10 cellular contexts compared by ENCODE assay signal in the genomic region with DNA sequence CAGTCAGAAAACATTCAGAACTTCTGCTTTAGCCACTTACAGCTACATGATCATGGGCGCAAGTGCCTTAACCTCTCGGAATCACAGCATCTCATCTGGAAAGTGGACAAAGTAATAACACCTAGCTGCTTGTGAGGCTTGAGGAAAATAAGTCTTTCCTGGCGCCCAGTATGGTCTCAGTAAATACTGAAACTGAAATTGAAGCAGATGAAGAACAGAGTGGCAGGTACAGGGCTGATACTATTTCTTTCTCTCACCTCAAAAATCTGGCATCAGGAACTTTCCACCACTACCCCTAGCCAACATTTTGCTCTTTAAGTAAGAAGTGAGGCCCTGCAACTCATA.
DNase-seq lines count a peak whose midpoint lies in the region; ATAC-seq and TF ChIP-seq lines count a peak whose summit lies in the region.
"Had no signal": no experiment of that assay in that cellular context is flagged by ENCODE, and none has a peak within 500 bp of the region (broad histone marks: within the 10 kb centered on the region; RNA-seq: fewer than 3 reads in every experiment).

No MANE protein-coding gene starts in this region.

- H3K14ac ChIP-seq in neuronal stem cell (ENCODE audit: low read length), result no peak overlapping the region

- H2BK12ac ChIP-seq in neuronal stem cell (ENCODE audit: low read length), result no peak overlapping the region

- ATAC-seq in DND-41 (ENCODE audit: insufficient read depth, low read depth) (no peak), left lobe of liver (no peak)

- H3K4me3 ChIP-seq in DND-41 (ENCODE audit: low read depth in 1 of 2, low read length in 2 of 2), result no peak overlapping the region
- H3K4me3 ChIP-seq in OCI-LY3 (ENCODE audit: low read length), result peak overlapping the region; percentile 74
- H3K4me3 ChIP-seq in coronary artery, result peak overlapping the region; percentile 61
- H3K4me3 ChIP-seq in neuronal stem cell (ENCODE audit: low read length in 2 of 2), result no peak overlapping the region

- H3K9me3 ChIP-seq in DND-41 (ENCODE audit: insufficient read depth, low read length, severe bottlenecking), result no peaks in the 10 kb centered on the region
- H3K9me3 ChIP-seq in OCI-LY3 (ENCODE audit: insufficient read depth, low read length), result no peaks in the 10 kb centered on the region
- H3K9me3 ChIP-seq in neuronal stem cell (replicated peaks in 1 of 2; ENCODE audit: control insufficient read depth in 2 of 2, insufficient read depth in 1 of 2, low read depth in 1 of 2, low read length in 2 of 2), result peaks cover 0 to 4% of the 10 kb centered on the region in 2 donors

- H3K4ac ChIP-seq in neuronal stem cell (ENCODE audit: low read length), result no peak overlapping the region

- TF ChIP-seq CTCF in DND-41 (IDR thresholded peaks at IDR 0.05; ENCODE audit: borderline replicate concordance, extremely low read depth, low read length, poor library complexity, severe bottlenecking), result no peak
- TF ChIP-seq CTCF in OCI-LY3 (IDR thresholded peaks at IDR 0.05; ENCODE audit: low read depth, low read length), result no peak
- no peak for TF ChIP-seq CTCF in coronary artery (IDR thresholded peaks at IDR 0.05)

- H3K4me2 ChIP-seq in DND-41 (ENCODE audit: insufficient read depth, low read length) (no peak overlapping the region), OCI-LY3 (ENCODE audit: low read length) (peak overlapping the region; percentile 86), neuronal stem cell (ENCODE audit: insufficient read depth, low read length, poor library complexity, severe bottlenecking) (no peak overlapping the region)

- H3K23ac ChIP-seq in neuronal stem cell (ENCODE audit: low read depth, low read length, poor library complexity), result no peak overlapping the region

- H2BK120ac ChIP-seq in neuronal stem cell (ENCODE audit: low read depth, low read length), result no peak overlapping the region

- peak overlapping the region; percentile 7 for H2BK5ac ChIP-seq in neuronal stem cell (ENCODE audit: low read length)

- no peaks in the 10 kb centered on the region for H4K20me1 ChIP-seq in DND-41 (ENCODE audit: insufficient read depth, low read length)
- H4K20me1 ChIP-seq in OCI-LY3 (ENCODE audit: insufficient read depth, low read length), result no peaks in the 10 kb centered on the region

- peak overlapping the region; percentile 71; the same call in 1 of the 2 replicates for H2AFZ ChIP-seq in DND-41 (ENCODE audit: low read depth, low read length)
- peak overlapping the region; percentile 94 for H2AFZ ChIP-seq in OCI-LY3 (ENCODE audit: low read depth, low read length)
- H2AFZ ChIP-seq in neuronal stem cell (ENCODE audit: low read length), result peak overlapping the region; percentile 88

- H2AK5ac ChIP-seq in neuronal stem cell (ENCODE audit: low read depth, low read length), result no peak overlapping the region

- H3K79me1 ChIP-seq in neuronal stem cell (ENCODE audit: low read depth, low read length), result no peaks in the 10 kb centered on the region

- no peaks in the 10 kb centered on the region for H3K79me2 ChIP-seq in DND-41 (ENCODE audit: insufficient read depth, low read length)
- no peaks in the 10 kb centered on the region for H3K79me2 ChIP-seq in OCI-LY3 (ENCODE audit: low read length)

- H3K4me1 ChIP-seq in DND-41 (ENCODE audit: insufficient read depth, low read length) (peaks cover 25% of the 10 kb centered on the region), OCI-LY3 (ENCODE audit: low read length) (peaks cover 23% of the 10 kb centered on the region), neuronal stem cell (ENCODE audit: control insufficient read depth in 2 of 2, insufficient read depth in 1 of 2, low read depth in 1 of 2, low read length in 2 of 2) (peaks cover 7 to 16% of the 10 kb centered on the region in 2 donors)

- H4K91ac ChIP-seq in neuronal stem cell (ENCODE audit: low read depth, low read length, poor library complexity), result no peak overlapping the region

- H3K27me3 ChIP-seq in DND-41 (ENCODE audit: insufficient read depth, low read length, poor library complexity) (no peaks in the 10 kb centered on the region), OCI-LY3 (ENCODE audit: low read depth, low read length) (peaks cover 13% of the 10 kb centered on the region), neuronal stem cell (ENCODE audit: control insufficient read depth in 3 of 3, insufficient read depth in 3 of 3, low read depth in 1 of 3, low read length in 3 of 3) (no peaks in the 10 kb centered on the region)

- no peak overlapping the region for H4K8ac ChIP-seq in neuronal stem cell (ENCODE audit: low read depth, low read length)

- no CpG with 5 or more reads among the region's 3 CpGs for WGBS in neuronal stem cell (ENCODE audit: extremely low coverage in 2 of 2, insufficient read length in 2 of 2, insufficient replicate concordance in 1 of 2), 2 donors

- DNase-seq in DND-41 (no peak), coronary artery (ENCODE audit: low spot score) (no peak), neuronal stem cell (ENCODE audit: low spot score) (no peak), activated gamma-delta T cell treated with Interleukin-2 at 50 U/mL for 16 hours (no peak), left lobe of liver (ENCODE audit: low spot score) (no peak), AG20443 (ENCODE audit: low spot score) (no peak), NCI-H2107 (lab: John Stamatoyannopoulos, UW) (no peak)
- DNase-seq: DMS79, NCI-H146 had no signal

- H3K9ac ChIP-seq in DND-41 (ENCODE audit: low read depth, low read length) (no peak overlapping the region), OCI-LY3 (ENCODE audit: low read length) (0 out of 2 replicates have a peak overlapping the region, but pooled peaks have one; percentile 15), neuronal stem cell (ENCODE audit: low read depth, low read length, poor library complexity) (no peak overlapping the region)

- H3K27ac ChIP-seq in DND-41 (ENCODE audit: low read length) (0 out of 2 replicates have a peak overlapping the region, but pooled peaks have one; percentile 75), OCI-LY3 (ENCODE audit: low read length) (no peak overlapping the region), coronary artery (no peak overlapping the region), neuronal stem cell (replicated peaks; ENCODE audit: low read length) (peak overlapping the region; percentile 96)

- no peak overlapping the region for H2BK15ac ChIP-seq in neuronal stem cell (ENCODE audit: low read length)

- H3K36me3 ChIP-seq in DND-41 (ENCODE audit: insufficient read depth, low read length) (no peaks in the 10 kb centered on the region), OCI-LY3 (replicated peaks; ENCODE audit: low read depth, low read length) (no peaks in the 10 kb centered on the region), neuronal stem cell (replicated peaks in 1 of 2; ENCODE audit: control insufficient read depth in 2 of 2, insufficient read depth in 2 of 2, low read length in 2 of 2) (no peaks in the 10 kb centered on the region)

- H3K18ac ChIP-seq in neuronal stem cell (ENCODE audit: low read length), result peak overlapping the region; percentile 50

Comparison
In these comparisons a context has a peak if more than half of its experiments do, and no peak if none do; other contexts are left out.
1. H3K27ac ChIP-seq: peak in DND-41 (single experiment) and neuronal stem cell (single experiment); none in OCI-LY3 (single experiment) and coronary artery (0 of 2).
2. H3K4me3 ChIP-seq: peak in OCI-LY3 (single experiment) and coronary artery (single experiment); none in DND-41 (0 of 2) and neuronal stem cell (0 of 2).
3. Peak in every context shown above with its lines, with median percentiles within 50 percentile points of each other: H2AFZ ChIP-seq.